In genomic region chr7:48741545-48741944, GRCh38 we compare ENCODE assay signal across 23 cellular contexts.
"Had no signal": no experiment of that assay in that cellular context is flagged by ENCODE, and none has a peak within 500 bp of the region (broad histone marks: within the 10 kb centered on the region; RNA-seq: fewer than 3 reads in every experiment).

No MANE protein-coding gene starts in this region.

- DNase-seq: activated CD4-positive, alpha-beta T cell treated with anti-CD3 and anti-CD28 coated beads for 1 hour; activated CD4-positive, alpha-beta T cell treated with anti-CD3 and anti-CD28 coated beads, Interleukin-2, amount 50 U/mL, for 1 hour; activated CD8-positive, alpha-beta T cell treated with anti-CD3 and anti-CD28 coated beads, Interleukin-2, amount 10 ng/mL, durations not matched to agents 7 days and 5 days; activated naive CD4-positive, alpha-beta T cell; activated T-cell treated with anti-CD3 and anti-CD28 coated beads, Interleukin-2, amount 50 U/mL, for 24 hours; central memory CD4-positive, alpha-beta T cell; endodermal cell; esophagus squamous epithelium; heart right ventricle; islet precursor cell; left cardiac atrium; ovary; psoas muscle; right cardiac atrium; stimulated activated CD4-positive, alpha-beta T cell treated with anti-CD3 and anti-CD28 coated beads, Interleukin-12 subunit alpha, Interleukin-12 subunit beta, amount 100 ng/mL, for 4 hours; thyroid gland; upper lobe of right lung had no signal

- H3K36me3 Mint-ChIP-seq: activated naive CD8-positive, alpha-beta T cell; memory B cell had no signal

- H3K4me1 Mint-ChIP-seq: endodermal cell, memory B cell, nephron had no signal

- H3K4me3 Mint-ChIP-seq: activated CD8-positive, alpha-beta T cell treated with anti-CD3 and anti-CD28 coated beads, Interleukin-2, amount 10 ng/mL, durations not matched to agents 7 days and 5 days; activated naive CD8-positive, alpha-beta T cell; activated T-cell treated with anti-CD3 and anti-CD28 coated beads, Interleukin-2, amount 50 U/mL, for 24 hours; endodermal cell; memory B cell; nephron; stimulated activated naive CD8-positive, alpha-beta T cell treated with anti-CD3 and anti-CD28 coated beads, Interleukin-15, Interleukin-2, amounts not matched to agents 100 ng/mL and 50 ng/mL, for 24 hours; T-helper 2 cell treated with Interferon-gamma antibody and Interleukin-4, amounts not matched to agents 5 μg/mL and 100 μg/mL, for 36 hours had no signal

- H3K27ac Mint-ChIP-seq: activated CD8-positive, alpha-beta T cell treated with anti-CD3 and anti-CD28 coated beads, Interleukin-2, amount 10 ng/mL, durations not matched to agents 7 days and 5 days; activated naive CD8-positive, alpha-beta T cell; activated T-cell treated with anti-CD3 and anti-CD28 coated beads, Interleukin-2, amount 50 U/mL, for 24 hours; activated T-helper 2 cell treated with anti-CD3 and anti-CD28 coated beads, Interferon-gamma antibody, Interleukin-2, Interleukin-4, amounts not matched to agents 10 μg/mL and 5 μg/mL and 100 μg/mL, durations not matched to agents 14 hours and 24 hours and 36 hours; endodermal cell; memory B cell; stimulated activated naive CD8-positive, alpha-beta T cell treated with anti-CD3 and anti-CD28 coated beads, Interleukin-15, Interleukin-2, amounts not matched to agents 100 ng/mL and 50 ng/mL, for 24 hours; T-helper 2 cell treated with Interferon-gamma antibody and Interleukin-4, amounts not matched to agents 5 μg/mL and 100 μg/mL, for 36 hours had no signal

- H3K27me3 Mint-ChIP-seq: activated naive CD8-positive, alpha-beta T cell; activated T-cell treated with anti-CD3 and anti-CD28 coated beads, Interleukin-2, amount 50 U/mL, for 24 hours; memory B cell; stimulated activated naive CD8-positive, alpha-beta T cell treated with anti-CD3 and anti-CD28 coated beads, Interleukin-15, Interleukin-2, amounts not matched to agents 100 ng/mL and 50 ng/mL, for 24 hours had no signal

- ATAC-seq: activated CD8-positive, alpha-beta T cell treated with anti-CD3 and anti-CD28 coated beads, Interleukin-2, amount 10 ng/mL, durations not matched to agents 7 days and 5 days; left cardiac atrium; psoas muscle; right cardiac atrium; upper lobe of right lung had no signal
